8 cellular contexts compared by ENCODE assay signal in genomic region chr10:124728071-124728829, GRCh38. TPM values are rescaled to one million over a fixed set of nuclear protein-coding genes. Genes with fewer than 3 reads are reported as not detected.
A peak's percentile ranks its signal among the peaks of the same experiment; 100 is the strongest.
DNase-seq lines count a peak whose midpoint lies in the region; ATAC-seq, FAIRE-seq and TF ChIP-seq lines count a peak whose summit lies in the region.

No MANE protein-coding gene starts in this region.

- H3K79me2 ChIP-seq in GM12878 (ENCODE audit: control insufficient read depth, insufficient read depth, low read length), result peaks cover 31% of the 10 kb centered on the region

- H3K27me3 Mint-ChIP-seq in HFFc6 (ENCODE audit: insufficient read depth) (no peaks in the 10 kb centered on the region; the same call in none of the 2 replicates), chondrocyte (ENCODE audit: low read depth) (no peaks in the 10 kb centered on the region)

- TF ChIP-seq POLR2A in GM12878 (IDR thresholded peaks at IDR 0.05; ENCODE audit: low read depth, low read length), result no peak

- H3K9me3 Mint-ChIP-seq in HFFc6 (no peaks in the 10 kb centered on the region), chondrocyte (ENCODE audit: low read depth) (no peaks in the 10 kb centered on the region)

- no peak for TF ChIP-seq RAD21 in GM12878 (IDR thresholded peaks at IDR 0.05; ENCODE audit: insufficient read depth, low read depth, low read length)

- H3K36me3 Mint-ChIP-seq in HFFc6 (ENCODE audit: low read depth), result peaks cover 10% of the 10 kb centered on the region
- H3K36me3 Mint-ChIP-seq in chondrocyte (ENCODE audit: low read depth), result no peaks in the 10 kb centered on the region

- WGBS in GM12878 (ENCODE audit: insufficient coverage, insufficient replicate concordance, low lambda C conversion rate, missing lambda C conversion rate), result 41% methylated on average over 14 of the region's 14 CpGs

- POLR2A ChIA-PET in GM12878 (lab: Charles Lee), result interaction anchor here (0.7 to 2.1 kb wide), 4 partner anchors 9 to 31 kb away, joined by 3 to 8 read pairs (median 6); no protein-coding TSS in a partner anchor

- H3K4me1 Mint-ChIP-seq in HFFc6 (ENCODE audit: low read depth) (peaks cover 17% of the 10 kb centered on the region), chondrocyte (ENCODE audit: low read depth) (peaks cover 28% of the 10 kb centered on the region)

- H3K9ac ChIP-seq in GM12878 (ENCODE audit: control insufficient read depth, insufficient read depth, low read length), result peak overlapping the region; percentile 20; the same call in 1 of the 2 replicates

- intact Hi-C loops in Right ventricle myocardium inferior (cut with DNase I) (no loop called here), cardiac septum (cut with DNase I) (no loop called here), GM12878 (cut with micrococcal nuclease; ENCODE audit: unreplicated experiment) (no loop called here), mucosa of descending colon (cut with DNase I, micrococcal nuclease) (no loop called here)

- H3K9me3 ChIP-seq in GM12878 (replicated peaks; ENCODE audit: control insufficient read depth, insufficient read depth, low read length), result no peaks in the 10 kb centered on the region
- H3K9me3 ChIP-seq in mucosa of descending colon, result no peaks in the 10 kb centered on the region

- H3K4me2 ChIP-seq in GM12878 (ENCODE audit: control insufficient read depth, insufficient read depth), result peak overlapping the region; percentile 40

- no peaks in the 10 kb centered on the region for H4K20me1 ChIP-seq in GM12878 (ENCODE audit: control insufficient read depth, insufficient read depth)

- H3K36me3 ChIP-seq in GM12878 (ENCODE audit: control insufficient read depth in 2 of 2, insufficient read depth in 2 of 2, low read length in 1 of 2) (peaks cover 2 to 6% of the 10 kb centered on the region in 2 experiments; a peak in 2 of 4 replicates), mucosa of descending colon (ENCODE audit: low read depth) (no peaks in the 10 kb centered on the region)

- ATAC-seq in Right ventricle myocardium inferior (peak; percentile 49), GM12878 (peak; percentile 7; the same call in 2 of the 3 replicates), mucosa of descending colon (peak; percentile 19), HG02870 (IDR thresholded peaks at IDR 0.05; ENCODE audit: unreplicated experiment) (no peak)

- H3K4me3 ChIP-seq in GM12878 (no peak overlapping the region), mucosa of descending colon (no peak overlapping the region)

- TF ChIP-seq CTCF in GM12878 (IDR thresholded peaks at IDR 0.05 in 2 of 3, conservative IDR thresholded peaks at IDR 0.05 in 1 of 3; ENCODE audit: control insufficient read depth in 2 of 3, extremely low read depth in 1 of 3, insufficient read depth in 1 of 3, low read depth in 3 of 3, low read length in 3 of 3), result no peak
- TF ChIP-seq CTCF in mucosa of descending colon (IDR thresholded peaks at IDR 0.05), result no peak
- TF ChIP-seq CTCF in HFFc6 (IDR thresholded peaks at IDR 0.05), result no peak
- no peak for TF ChIP-seq CTCF in chondrocyte (IDR thresholded peaks at IDR 0.05)

- peaks cover 62% of the 10 kb centered on the region for H3K4me1 ChIP-seq in GM12878 (ENCODE audit: control insufficient read depth, insufficient read depth, low read length)
- peaks cover 86% of the 10 kb centered on the region for H3K4me1 ChIP-seq in mucosa of descending colon (ENCODE audit: low read depth)

- SMC1A ChIA-PET in GM12878 (lab: Charles Lee; ENCODE audit: uncharacterized antibody, unreplicated experiment), result interaction anchor here (1.1 to 21.7 kb wide), 6 partner anchors 10 to 80 kb away, joined by 3 to 351 read pairs (median 16); no protein-coding TSS in a partner anchor

- in situ Hi-C loops in GM12878 (cut with MboI), result loop anchor here (10.0 kb wide), 1 partner anchor 1333 kb away; no protein-coding TSS in a partner anchor

- BruUV-seq in GM12878 (replicated peaks; lab: Mats Ljungman, UMichigan), result no TSS peak

- no peak for TF ChIP-seq EP300 in GM12878 (IDR thresholded peaks at IDR 0.05; ENCODE audit: borderline replicate concordance in 1 of 2, control insufficient read depth in 1 of 2, low read depth in 2 of 2, low read length in 2 of 2)

- H3K27ac ChIP-seq in GM12878 (ENCODE audit: control insufficient read depth, insufficient read depth), result peak overlapping the region; percentile 47

- peak; percentile 38 for FAIRE-seq in GM12878 (lab: Jason Lieb, UNC)

- H3K4me3 Mint-ChIP-seq in HFFc6 (no peak overlapping the region), chondrocyte (ENCODE audit: unreplicated experiment) (no peak overlapping the region)

- RAD21 ChIA-PET in GM12878 (lab: Charles Lee; ENCODE audit: unreplicated experiment), result interaction anchor here (0.7 to 5.2 kb wide), 6 partner anchors 10 to 187 kb away, joined by 3 to 51 read pairs (median 7); no protein-coding TSS in a partner anchor

- no peaks in the 10 kb centered on the region for H3K27me3 ChIP-seq in GM12878 (replicated peaks in 1 of 2; ENCODE audit: control insufficient read depth in 2 of 2, insufficient read depth in 2 of 2, low read length in 1 of 2)

- CTCF ChIA-PET in GM12878 (lab: Yijun Ruan, JAX), result interaction anchor here (2.7 to 21.9 kb wide), 2 partner anchors 10 to 13 kb away, joined by 14 to 319 read pairs; no protein-coding TSS in a partner anchor

- no peak overlapping the region for H3K27ac Mint-ChIP-seq in HFFc6
- H3K27ac Mint-ChIP-seq in chondrocyte (ENCODE audit: unreplicated experiment), result no peak overlapping the region

- DNase-seq in Right ventricle myocardium inferior (ENCODE audit: missing footprints), result peak; percentile 64
- DNase-seq in cardiac septum (ENCODE audit: low spot score), result no peak
- no peak for DNase-seq in GM12878 (ENCODE audit: low read depth, low spot score)
- DNase-seq in mucosa of descending colon, result peak in 2 of 3 donors; percentile 50 to 62
- no peak for DNase-seq in HFFc6
- no peak for DNase-seq in OCI-M2 (lab: John Stamatoyannopoulos, UW; ENCODE audit: unreplicated experiment)
- DNase-seq in chondrocyte (ENCODE audit: low spot score), result no peak

- H2AFZ ChIP-seq in GM12878 (ENCODE audit: control insufficient read depth, low read depth, low read length), result no peak overlapping the region

TF ChIP-seq in GM12878, 131 proteins besides CTCF, POLR2A, EP300 and RAD21 (continues in another document):
- no peak for TF ChIP-seq PRDM15 (CRISPR knock-in tag; IDR thresholded peaks at IDR 0.05)
- TF ChIP-seq DPF2 (IDR thresholded peaks at IDR 0.05), result peak; percentile 10; the same call in 1 of the 2 replicates
- peak; percentile 63; the same call in 1 of the 2 replicates for TF ChIP-seq TCF12 (IDR thresholded peaks at IDR 0.05; ENCODE audit: low read depth, low read length)
- 0 out of 2 replicates have a peak, but pooled peaks have one; percentile 20 for TF ChIP-seq PAX5 (IDR thresholded peaks at IDR 0.05; ENCODE audit: borderline replicate concordance, low read depth, low read length)
- TF ChIP-seq RUNX3 (IDR thresholded peaks at IDR 0.05; ENCODE audit: low read length), result peak; percentile 22; the same call in 1 of the 2 replicates
- peak; percentile 12 to 27; a peak in 2 of 4 replicates for TF ChIP-seq IKZF2 (IDR thresholded peaks at IDR 0.05)
- TF ChIP-seq EED (IDR thresholded peaks at IDR 0.05; ENCODE audit: low read depth), result 0 out of 2 replicates have a peak, but pooled peaks have one; percentile 17

RNA-seq across cellular contexts. Expression of gene FAM53B, which starts 15.9 kb away (rescaled TPM):
- total RNA-seq in Right ventricle myocardium inferior (41.2 TPM), cardiac septum (18.5 TPM), GM12878 (2014; rRNA removed) (20.6 and 26.3 TPM in 2 replicates), GM12878 (2014; rRNA removed; fragmentation: Illumina TruSeq; extraction: Trizol) (9.8 and 12.2 TPM in 2 replicates), GM12878 (2021) (25.2 and 26.1 TPM in 2 replicates), mucosa of descending colon (10 to 100 TPM; 37.2 to 48.0 (median 44.2) TPM), chondrocyte (16.1 to 18.2 TPM (median 17.6 TPM) in 3 replicates)
- 50.5 and 56.5 TPM in 2 replicates for total RNA-seq in GM12878 (2013; cell fraction: nucleolus; rRNA removed)
- polyA plus RNA-seq in GM12878 (2011; ENCODE audit: low read depth), result 3.7 TPM
- polyA plus RNA-seq in GM12878 (2011; rRNA removed) (6.3 and 8.6 TPM in 2 replicates), GM12878 (2014; fragmentation: Illumina TruSeq; extraction: Trizol) (2.7 and 6.5 TPM in 2 replicates), GM12878 (2014; fragmentation: Nextera tagmentation; extraction: Ambion mirVana) (under 1 TPM; 0.05 to 0.16 TPM), GM12878 (2014; rRNA removed) (14.8 and 15.6 TPM in 2 replicates), GM12878 (2016; fragmentation: Nextera tagmentation; extraction: Ambion mirVana) (1 to 10 TPM; 4.9 to 7.7 TPM)
- polyA plus RNA-seq in GM12878 (2011; cell fraction: cytosol; rRNA removed), result 10.5 and 14.4 TPM in 2 replicates
- polyA plus RNA-seq in GM12878 (2011; cell fraction: nucleus; rRNA removed), result 14.4 and 19.5 TPM in 2 replicates
- 7.8 and 8.4 TPM in 2 replicates for polyA plus RNA-seq in GM12878 (2012)
- polyA minus RNA-seq in GM12878 (2011; rRNA and poly(A)+ RNA removed), result 15.6 and 28.6 TPM in 2 replicates
- 13.3 and 14.2 TPM in 2 replicates for polyA minus RNA-seq in GM12878 (2011; cell fraction: cytosol; rRNA and poly(A)+ RNA removed)
- polyA minus RNA-seq in GM12878 (2011; cell fraction: nucleus; rRNA and poly(A)+ RNA removed), result 11.6 and 25.5 TPM in 2 replicates
- total RNA-seq in HFFc6 (2021; fragmentation: NEBNext Ultra II Directional; extraction: Animal tissue kit (Norgen Biotek cat#: 25700)), result 10 to 100 TPM in 5 of 6 experiments, 1 to 10 TPM in 1; 9.3 to 10.6 (median 10.4) TPM

Comparison
In these comparisons a context has a peak if more than half of its experiments do, and no peak if none do; other contexts are left out.
1. DNase-seq: peak in Right ventricle myocardium inferior (single experiment) and mucosa of descending colon (2 of 3); none in cardiac septum (single experiment), GM12878 (single experiment), HFFc6 (single experiment), OCI-M2 (single experiment) and chondrocyte (single experiment).